ENCODE assay signal across 19 cellular contexts in the genomic region with DNA sequence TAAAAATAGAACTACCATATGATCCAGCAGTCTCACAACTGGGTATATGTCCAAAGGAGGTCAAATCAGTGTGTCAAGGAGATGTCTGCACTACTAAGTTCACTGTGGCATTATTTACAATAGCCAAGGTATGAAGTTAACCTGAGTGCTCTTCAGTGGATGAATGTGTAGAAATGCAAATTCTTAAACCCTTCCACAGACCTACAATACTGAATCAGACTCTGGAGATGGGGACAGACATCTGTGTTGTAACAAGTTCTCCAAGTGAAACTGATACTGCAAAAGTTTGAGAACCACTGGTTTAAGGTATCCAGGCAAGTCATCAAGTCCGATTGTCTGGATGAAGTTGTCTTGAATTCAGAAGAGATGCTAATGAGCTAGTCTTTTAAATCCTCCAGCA. TPM values are rescaled to one million over a fixed set of nuclear protein-coding genes. Genes with fewer than 3 reads are reported as not detected.
"Had no signal": no experiment of that assay in that cellular context is flagged by ENCODE, and none has a peak within 500 bp of the region (broad histone marks: within the 10 kb centered on the region; RNA-seq: fewer than 3 reads in every experiment).

No MANE protein-coding gene starts in this region.

- DNase-seq: activated B cell treated with CpG ODN at 0.5 μM for 24 hours; activated CD4-positive, alpha-beta T cell treated with anti-CD3 and anti-CD28 coated beads, Interleukin-2, amount 10 ng/mL, durations not matched to agents 24 days and 14 days; activated CD8-positive, alpha-beta T cell treated with anti-CD3 and anti-CD28 coated beads, Interleukin-2, amount 10 ng/mL, durations not matched to agents 7 days and 5 days; activated effector memory CD4-positive, alpha-beta T cell treated with anti-CD3 and anti-CD28 coated beads, Interleukin-2, amount 50 U/mL, for 16 hours; activated T-cell treated with anti-CD3 and anti-CD28 coated beads, Interleukin-2, amount 50 U/mL, for 24 hours; cerebellar nuclear complex; cortex of kidney; erythroblast; head of caudate nucleus; kidney; stimulated activated CD4-positive, alpha-beta T cell treated with anti-CD3 and anti-CD28 coated beads, Interleukin-4, amount 100 ng/mL, for 4 hours; testis had no signal

- H3K27ac Mint-ChIP-seq: activated B cell treated with CpG ODN at 0.5 μM for 24 hours; activated CD4-positive, alpha-beta T cell treated with anti-CD3 and anti-CD28 coated beads, Interleukin-2, amount 10 ng/mL, durations not matched to agents 24 days and 14 days; activated CD8-positive, alpha-beta T cell treated with anti-CD3 and anti-CD28 coated beads, Interleukin-2, amount 10 ng/mL, durations not matched to agents 7 days and 5 days; activated naive CD4-positive, alpha-beta T cell treated with anti-CD3 and anti-CD28 coated beads, Interleukin-2, amount 50 U/mL, for 24 hours; activated T-cell treated with anti-CD3 and anti-CD28 coated beads, Interleukin-2, amount 50 U/mL, for 24 hours; mesothelial cell of epicardium; natural killer cell treated with Interleukin-12 subunit alpha and Interleukin-12 subunit beta and Interleukin-15 and Interleukin-18, amount 100 ng/mL, for 72 hours; stimulated activated memory B cell treated with anti-CD40 and anti-IgM and Interleukin-4, amounts not matched to agents 10 μg/mL and 1 μg/mL and 100 μg/mL, for 72 hours; type B pancreatic cell had no signal

- H3K4me3 Mint-ChIP-seq: activated B cell treated with CpG ODN at 0.5 μM for 24 hours; activated CD4-positive, alpha-beta T cell treated with anti-CD3 and anti-CD28 coated beads, Interleukin-2, amount 10 ng/mL, durations not matched to agents 24 days and 14 days; activated CD8-positive, alpha-beta T cell treated with anti-CD3 and anti-CD28 coated beads, Interleukin-2, amount 10 ng/mL, durations not matched to agents 7 days and 5 days; activated naive CD4-positive, alpha-beta T cell treated with anti-CD3 and anti-CD28 coated beads, Interleukin-2, amount 50 U/mL, for 24 hours; activated T-cell treated with anti-CD3 and anti-CD28 coated beads, Interleukin-2, amount 50 U/mL, for 24 hours; mesothelial cell of epicardium; natural killer cell treated with Interleukin-12 subunit alpha and Interleukin-12 subunit beta and Interleukin-15 and Interleukin-18, amount 100 ng/mL, for 72 hours; stimulated activated memory B cell treated with anti-CD40 and anti-IgM and Interleukin-4, amounts not matched to agents 10 μg/mL and 1 μg/mL and 100 μg/mL, for 72 hours; type B pancreatic cell had no signal

- H3K4me1 Mint-ChIP-seq: activated CD4-positive, alpha-beta T cell treated with anti-CD3 and anti-CD28 coated beads, Interleukin-2, amount 10 ng/mL, durations not matched to agents 24 days and 14 days; activated naive CD4-positive, alpha-beta T cell treated with anti-CD3 and anti-CD28 coated beads, Interleukin-2, amount 50 U/mL, for 24 hours; stimulated activated memory B cell treated with anti-CD40 and anti-IgM and Interleukin-4, amounts not matched to agents 10 μg/mL and 1 μg/mL and 100 μg/mL, for 72 hours had no signal

- ATAC-seq: activated CD8-positive, alpha-beta T cell treated with anti-CD3 and anti-CD28 coated beads, Interleukin-2, amount 10 ng/mL, durations not matched to agents 7 days and 5 days; left lobe of liver; natural killer cell treated with Interleukin-12 subunit alpha and Interleukin-12 subunit beta and Interleukin-15 and Interleukin-18, amount 100 ng/mL, for 72 hours; sciatic nerve; stimulated activated memory B cell treated with anti-CD40 and anti-IgM and Interleukin-4, amounts not matched to agents 10 μg/mL and 1 μg/mL and 100 μg/mL, for 72 hours had no signal

- H3K36me3 Mint-ChIP-seq: activated naive CD4-positive, alpha-beta T cell treated with anti-CD3 and anti-CD28 coated beads, Interleukin-2, amount 50 U/mL, for 24 hours; natural killer cell treated with Interleukin-12 subunit alpha and Interleukin-12 subunit beta and Interleukin-15 and Interleukin-18, amount 100 ng/mL, for 72 hours; stimulated activated memory B cell treated with anti-CD40 and anti-IgM and Interleukin-4, amounts not matched to agents 10 μg/mL and 1 μg/mL and 100 μg/mL, for 72 hours had no signal

- H3K27me3 Mint-ChIP-seq: activated CD4-positive, alpha-beta T cell treated with anti-CD3 and anti-CD28 coated beads, Interleukin-2, amount 10 ng/mL, durations not matched to agents 24 days and 14 days; natural killer cell treated with Interleukin-12 subunit alpha and Interleukin-12 subunit beta and Interleukin-15 and Interleukin-18, amount 100 ng/mL, for 72 hours; type B pancreatic cell had no signal

- H3K9me3 Mint-ChIP-seq: activated B cell treated with CpG ODN at 0.5 μM for 24 hours; activated CD4-positive, alpha-beta T cell treated with anti-CD3 and anti-CD28 coated beads, Interleukin-2, amount 10 ng/mL, durations not matched to agents 24 days and 14 days; activated naive CD4-positive, alpha-beta T cell treated with anti-CD3 and anti-CD28 coated beads, Interleukin-2, amount 50 U/mL, for 24 hours; activated T-cell treated with anti-CD3 and anti-CD28 coated beads, Interleukin-2, amount 50 U/mL, for 24 hours; natural killer cell treated with Interleukin-12 subunit alpha and Interleukin-12 subunit beta and Interleukin-15 and Interleukin-18, amount 100 ng/mL, for 72 hours; stimulated activated memory B cell treated with anti-CD40 and anti-IgM and Interleukin-4, amounts not matched to agents 10 μg/mL and 1 μg/mL and 100 μg/mL, for 72 hours had no signal

RNA-seq across cellular contexts. Expression of a gene that starts 38.5 kb away (rescaled TPM):
- total RNA-seq: activated B cell treated with CpG ODN at 0.5 μM for 24 hours had no signal
